8 cellular contexts compared by ENCODE assay signal in genomic region chr17:8436169-8436932, GRCh38. TPM values are rescaled to one million over a fixed set of nuclear protein-coding genes. Genes with fewer than 3 reads are reported as not detected.
DNase-seq lines count a peak whose midpoint lies in the region; ATAC-seq and TF ChIP-seq lines count a peak whose summit lies in the region.

No MANE protein-coding gene starts in this region.

- ATAC-seq in HG03045 (IDR thresholded peaks at IDR 0.05; ENCODE audit: unreplicated experiment): peak; percentile 56
- peak; percentile 90 for ATAC-seq in mucosa of descending colon

- DNase-seq in activated T-cell treated with anti-CD3 and anti-CD28 coated beads for 1 hour (ENCODE audit: low read depth): peak; percentile 47
- DNase-seq in activated T-cell treated with anti-CD3 and anti-CD28 coated beads, Interleukin-2, amount 50 U/mL, for 1 hour: no peak
- peak; percentile 12 for DNase-seq in NCI-H526 treated with DMSO at 0.1 percent for 48 hours (lab: John Stamatoyannopoulos, UW)
- peak; percentile 4 for DNase-seq in activated CD8-positive, alpha-beta memory T cell treated with anti-CD3 and anti-CD28 coated beads, Interleukin-2, amount 50 U/mL, for 1 hour (ENCODE audit: extremely low read depth)
- peak; percentile 54 for DNase-seq in epidermal melanocyte (ENCODE audit: insufficient read length, low spot score)
- peak; percentile 71 to 87 (median 86) for DNase-seq in mucosa of descending colon
- peak; percentile 6 to 24 for DNase-seq in stimulated activated CD8-positive, alpha-beta memory T cell treated with anti-CD3 and anti-CD28 coated beads, Interleukin-4, amount 100 ng/mL, for 4 hours (ENCODE audit: low read depth in 2 of 2, low spot score in 1 of 2)

- peak overlapping the region; percentile 86 for H3K4me3 ChIP-seq in mucosa of descending colon

- no peak for TF ChIP-seq CTCF in mucosa of descending colon (IDR thresholded peaks at IDR 0.05)

- intact Hi-C loops in mucosa of descending colon (cut with DNase I, micrococcal nuclease): no loop called here

- H3K4me1 ChIP-seq in mucosa of descending colon (ENCODE audit: low read depth): peaks cover 14% of the 10 kb centered on the region

- no peaks in the 10 kb centered on the region for H3K36me3 ChIP-seq in mucosa of descending colon (ENCODE audit: low read depth)

- no peaks in the 10 kb centered on the region for H3K9me3 ChIP-seq in mucosa of descending colon

RNA-seq across cellular contexts. Expression of gene NDEL1, which starts 0.7 kb away (rescaled TPM):
- 10 to 100 TPM; 57.5 to 80.5 (median 63.6) TPM for total RNA-seq in mucosa of descending colon

RNA-seq across cellular contexts. Expression of gene RNF222, which starts 38.7 kb away (rescaled TPM):
- not detected for total RNA-seq in mucosa of descending colon

RNA-seq across cellular contexts. Expression of gene RPL26, which starts 53.4 kb away (rescaled TPM):
- 1,000 to 10,000 TPM; 1,217 to 1,361 (median 1,229) TPM for total RNA-seq in mucosa of descending colon
